1 cellular context compared by ENCODE assay signal in genomic region chr14:100955201-100955600, GRCh38.
A peak's percentile ranks its signal among the peaks of the same experiment; 100 is the strongest.
TF ChIP-seq lines count a peak whose summit lies in the region.

No MANE protein-coding gene starts in this region.

TF ChIP-seq in IMR-90, 13 proteins besides CTCF, POLR2A, EP300 and RAD21:
- TF ChIP-seq RFX5 (IDR thresholded peaks at IDR 0.05; ENCODE audit: low read depth, low read length): no peak
- TF ChIP-seq BHLHE40 (IDR thresholded peaks at IDR 0.05; ENCODE audit: low read depth, low read length): peak; percentile 33; the same call in 1 of the 2 replicates
